Comparison of ENCODE assay signal across 1 cellular context in genomic region chr20:18507218-18508191, GRCh38.
A peak's percentile ranks its signal among the peaks of the same experiment; 100 is the strongest.
TF ChIP-seq lines count a peak whose summit lies in the region.

TSS of gene SEC23B (plus strand) at chr20:18507940. CDS start at chr20:18510836, 2,896 bp downstream.

TF ChIP-seq in HepG2, 621 proteins besides CTCF, POLR2A, EP300 and RAD21 (continued from another document and continues in another):
- TF ChIP-seq HMGXB4 (CRISPR knock-in tag; IDR thresholded peaks at IDR 0.05; ENCODE audit: borderline replicate concordance in 1 of 2, low read depth in 1 of 2): peak; percentile 92 to 97
- no peak for TF ChIP-seq TEF (CRISPR knock-in tag; IDR thresholded peaks at IDR 0.05)
- TF ChIP-seq SIX1 (CRISPR knock-in tag; IDR thresholded peaks at IDR 0.05; ENCODE audit: borderline replicate concordance): peak; percentile 14; the same call in 1 of the 2 replicates
- no peak for TF ChIP-seq SRSF4 (IDR thresholded peaks at IDR 0.05; ENCODE audit: low read depth, low read length, poor library complexity, severe bottlenecking)
- TF ChIP-seq HNRNPLL (IDR thresholded peaks at IDR 0.05; ENCODE audit: low read depth, low read length, poor library complexity, severe bottlenecking): peak; percentile 98
- TF ChIP-seq TCF7 (IDR thresholded peaks at IDR 0.05; ENCODE audit: low read depth): no peak
- peak; percentile 88 for TF ChIP-seq CREB3 (CRISPR knock-in tag; IDR thresholded peaks at IDR 0.05)
- peak; percentile 81 for TF ChIP-seq ZMYM3 (CRISPR knock-in tag; IDR thresholded peaks at IDR 0.05)
- TF ChIP-seq ZBED4 (CRISPR knock-in tag; IDR thresholded peaks at IDR 0.05; ENCODE audit: borderline replicate concordance): peak; percentile 72; the same call in 1 of the 2 replicates
- TF ChIP-seq CERS6 (CRISPR knock-in tag; IDR thresholded peaks at IDR 0.05): no peak; the same call in 1 of the 2 replicates
- no peak; the same call in 1 of the 2 replicates for TF ChIP-seq ZNF589 (CRISPR knock-in tag; conservative IDR thresholded peaks at IDR 0.05)
- peak; percentile 52; the same call in 1 of the 2 replicates for TF ChIP-seq ZNF256 (CRISPR knock-in tag; conservative IDR thresholded peaks at IDR 0.05)
- TF ChIP-seq ZNF44 (CRISPR knock-in tag; IDR thresholded peaks at IDR 0.05): peak; percentile 23; the same call in 1 of the 2 replicates
- no peak for TF ChIP-seq ZNF558 (CRISPR knock-in tag; IDR thresholded peaks at IDR 0.05; ENCODE audit: borderline replicate concordance)
- TF ChIP-seq ZNF720 (CRISPR knock-in tag; IDR thresholded peaks at IDR 0.05): no peak
- peak; percentile 95 for TF ChIP-seq GMEB1 (CRISPR knock-in tag; IDR thresholded peaks at IDR 0.05; ENCODE audit: borderline replicate concordance)
- no peak for TF ChIP-seq JUNB (CRISPR knock-in tag; IDR thresholded peaks at IDR 0.05; ENCODE audit: borderline replicate concordance)
- 0 out of 2 replicates have a peak, but pooled peaks have one; percentile 42 for TF ChIP-seq ZNF362 (CRISPR knock-in tag; IDR thresholded peaks at IDR 0.05; ENCODE audit: borderline replicate concordance)
- TF ChIP-seq ZNF782 (CRISPR knock-in tag; IDR thresholded peaks at IDR 0.05; ENCODE audit: borderline replicate concordance): no peak; the same call in none of the 2 replicates
- peak; percentile 70; the same call in 1 of the 2 replicates for TF ChIP-seq NCOA1 (CRISPR knock-in tag; IDR thresholded peaks at IDR 0.05)
- peak; percentile 75; the same call in 1 of the 2 replicates for TF ChIP-seq ZNF775 (CRISPR knock-in tag; IDR thresholded peaks at IDR 0.05; ENCODE audit: borderline replicate concordance)
- TF ChIP-seq ZNF280B (CRISPR knock-in tag; IDR thresholded peaks at IDR 0.05; ENCODE audit: borderline replicate concordance): peak; percentile 91; the same call in 1 of the 2 replicates
- TF ChIP-seq KLF12 (CRISPR knock-in tag; IDR thresholded peaks at IDR 0.05; ENCODE audit: borderline replicate concordance): peak; percentile 69
- peak; percentile 98 for TF ChIP-seq ZNF598 (CRISPR knock-in tag; IDR thresholded peaks at IDR 0.05; ENCODE audit: borderline replicate concordance)
- peak; percentile 97 for TF ChIP-seq ZEB1 (IDR thresholded peaks at IDR 0.05; ENCODE audit: insufficient replicate concordance, low read depth)
- TF ChIP-seq ZNF577 (CRISPR knock-in tag; IDR thresholded peaks at IDR 0.05; ENCODE audit: borderline replicate concordance, low read depth): no peak
- TF ChIP-seq PLRG1 (conservative IDR thresholded peaks at IDR 0.05): no peak
- TF ChIP-seq CENPBD1 (CRISPR knock-in tag; IDR thresholded peaks at IDR 0.05; ENCODE audit: borderline replicate concordance, low read depth): 0 out of 2 replicates have a peak, but pooled peaks have one; percentile 32
- TF ChIP-seq BRD4 (CRISPR knock-in tag; IDR thresholded peaks at IDR 0.05): peak; percentile 95
- peak; percentile 93 for TF ChIP-seq SRY (CRISPR knock-in tag; IDR thresholded peaks at IDR 0.05)
- peak; percentile 62; the same call in 1 of the 2 replicates for TF ChIP-seq PAX8 (CRISPR knock-in tag; IDR thresholded peaks at IDR 0.05; ENCODE audit: borderline replicate concordance)
- TF ChIP-seq ZFP36L1 (CRISPR knock-in tag; IDR thresholded peaks at IDR 0.05): peak; percentile 79
- peak; percentile 98 for TF ChIP-seq SAP130 (CRISPR knock-in tag; IDR thresholded peaks at IDR 0.05; ENCODE audit: low read depth)
- peak; percentile 35; the same call in 1 of the 2 replicates for TF ChIP-seq RNF2 (conservative IDR thresholded peaks at IDR 0.05; ENCODE audit: low read depth)
- 0 out of 2 replicates have a peak, but pooled peaks have one; percentile 11 for TF ChIP-seq SIX4 (CRISPR knock-in tag; IDR thresholded peaks at IDR 0.05)
- TF ChIP-seq AHDC1 (CRISPR knock-in tag; IDR thresholded peaks at IDR 0.05; ENCODE audit: borderline replicate concordance): no peak
- TF ChIP-seq KAT7 (CRISPR knock-in tag; IDR thresholded peaks at IDR 0.05; ENCODE audit: borderline replicate concordance): peak; percentile 80
- 0 out of 2 replicates have a peak, but pooled peaks have one; percentile 45 for TF ChIP-seq ZNF468 (CRISPR knock-in tag; IDR thresholded peaks at IDR 0.05)
- peak; percentile 17; the same call in 1 of the 2 replicates for TF ChIP-seq CREBL2 (CRISPR knock-in tag; IDR thresholded peaks at IDR 0.05; ENCODE audit: borderline replicate concordance)
- no peak for TF ChIP-seq ZBTB42 (CRISPR knock-in tag; IDR thresholded peaks at IDR 0.05)
- TF ChIP-seq CHD2 (IDR thresholded peaks at IDR 0.05; ENCODE audit: low read depth, low read length): peak; percentile 90
